In genomic region chr4:184536881-184537248, GRCh38 we compare ENCODE assay signal across 8 cellular contexts.
DNase-seq lines count a peak whose midpoint lies in the region; ATAC-seq, FAIRE-seq and TF ChIP-seq lines count a peak whose summit lies in the region.

No MANE protein-coding gene starts in this region.

- peak overlapping the region; percentile 95 to 99 for H3K9ac ChIP-seq in liver (ENCODE audit: low read depth in 1 of 2, low read length in 2 of 2)

- TF ChIP-seq CTCF in A549 (IDR thresholded peaks at IDR 0.05) (no peak), astrocyte of the spinal cord (IDR thresholded peaks at IDR 0.05; ENCODE audit: low read depth, low read length) (no peak), liver (IDR thresholded peaks at IDR 0.05; ENCODE audit: low read depth, low read length, missing input control) (no peak), thoracic aorta (IDR thresholded peaks at IDR 0.05) (no peak)

- WGBS in A549 (ENCODE audit: missing lambda C conversion rate) = 26% methylated on average over 5 of the region's 5 CpGs
- WGBS in liver = 6% methylated on average over 5 of the region's 5 CpGs

- no peaks in the 10 kb centered on the region for H3K27me3 ChIP-seq in liver (ENCODE audit: control insufficient read depth in 4 of 4, insufficient read depth in 4 of 4, low read length in 3 of 4)
- no peaks in the 10 kb centered on the region for H3K27me3 ChIP-seq in thoracic aorta (replicated peaks; ENCODE audit: insufficient read depth)

- TF ChIP-seq EP300 in A549 (IDR thresholded peaks at IDR 0.05) = no peak

- H3K36me3 ChIP-seq in liver (ENCODE audit: control insufficient read depth in 4 of 4, insufficient read depth in 3 of 4, low read depth in 1 of 4, low read length in 3 of 4) (peaks cover 0 to 2% (median 0%) of the 10 kb centered on the region in 4 donors), thoracic aorta (no peaks in the 10 kb centered on the region)

- DNase-seq in A549 (ENCODE audit: low read depth in 1 of 2, low spot score in 1 of 2) (no peak), astrocyte of the spinal cord (ENCODE audit: low read depth, low spot score) (no peak), thoracic aorta (ENCODE audit: low spot score) (no peak), NCI-H2029 (lab: John Stamatoyannopoulos, UW) (no peak), GOT3 (lab: John Stamatoyannopoulos, UW) (no peak), DMS79 treated with DMSO at 0.1 percent for 48 hours (lab: John Stamatoyannopoulos, UW) (no peak)

- H3K27ac ChIP-seq in A549 = peak overlapping the region; percentile 90 to 93
- peak overlapping the region; percentile 88 to 98 for H3K27ac ChIP-seq in liver (ENCODE audit: low read depth in 1 of 2, low read length in 2 of 2)
- H3K27ac ChIP-seq in thoracic aorta = peak overlapping the region; percentile 97 to 98

- peaks cover 8% of the 10 kb centered on the region; the same call in 1 of the 3 replicates for H3K4me1 ChIP-seq in A549
- peaks cover 0 to 32% (median 5%) of the 10 kb centered on the region in 4 donors for H3K4me1 ChIP-seq in liver (ENCODE audit: control insufficient read depth in 4 of 4, insufficient read depth in 4 of 4, low read length in 3 of 4)
- H3K4me1 ChIP-seq in thoracic aorta (ENCODE audit: control insufficient read depth in 1 of 2, low read depth in 2 of 2) = peaks cover 12 to 32% of the 10 kb centered on the region in 2 donors

- FAIRE-seq in A549 (lab: Jason Lieb, UNC) = no peak

- no peaks in the 10 kb centered on the region for H3K9me3 ChIP-seq in A549
- no peaks in the 10 kb centered on the region for H3K9me3 ChIP-seq in liver (ENCODE audit: control insufficient read depth in 4 of 4, low read length in 3 of 4)
- H3K9me3 ChIP-seq in thoracic aorta = no peaks in the 10 kb centered on the region

- TF ChIP-seq RAD21 in A549 (conservative IDR thresholded peaks at IDR 0.05 in 1 of 2, IDR thresholded peaks at IDR 0.05 in 1 of 2) (no peak), liver (IDR thresholded peaks at IDR 0.05) (no peak)

- POLR2A ChIA-PET in A549 (lab: Yijun Ruan, JAX) = interaction anchor here (0.5 to 2.6 kb wide), 4 partner anchors 49 to 273 kb away, joined by 3 to 25 read pairs (median 14); partner anchors contain the start of gene IRF2

- H3K4me3 ChIP-seq in A549 = peak overlapping the region; percentile 71
- H3K4me3 ChIP-seq in astrocyte of the spinal cord (ENCODE audit: low read depth, low read length) = peak overlapping the region; percentile 61
- H3K4me3 ChIP-seq in liver (ENCODE audit: low read depth in 1 of 3, low read length in 3 of 3) = peak overlapping the region; percentile 74 to 96 (median 86)
- peak overlapping the region; percentile 96 for H3K4me3 ChIP-seq in thoracic aorta

- no peak for TF ChIP-seq POLR2A in A549 (IDR thresholded peaks at IDR 0.05; ENCODE audit: low read length)

- ATAC-seq in A549 (no peak), HG02642 (IDR thresholded peaks at IDR 0.05; ENCODE audit: poor library complexity, unreplicated experiment) (peak; percentile 1), thoracic aorta (ENCODE audit: insufficient number of reproducible peaks, low FRiP score, low read depth) (peak; percentile 3)

- peak overlapping the region; percentile 87 for H3K4me2 ChIP-seq in A549

- in situ Hi-C loops in astrocyte of the spinal cord (cut with HindIII; ENCODE audit: low sequenced_read_pairs) = no loop called here

- CTCF ChIA-PET in A549 (lab: Yijun Ruan, JAX) = interaction anchor here (0.7 to 5.1 kb wide), 6 partner anchors 22 to 275 kb away, joined by 3 to 57 read pairs (median 4); no protein-coding TSS in a partner anchor

TF ChIP-seq in A549, 52 proteins besides CTCF, POLR2A, EP300 and RAD21:
- TF ChIP-seq, protein P1, sequence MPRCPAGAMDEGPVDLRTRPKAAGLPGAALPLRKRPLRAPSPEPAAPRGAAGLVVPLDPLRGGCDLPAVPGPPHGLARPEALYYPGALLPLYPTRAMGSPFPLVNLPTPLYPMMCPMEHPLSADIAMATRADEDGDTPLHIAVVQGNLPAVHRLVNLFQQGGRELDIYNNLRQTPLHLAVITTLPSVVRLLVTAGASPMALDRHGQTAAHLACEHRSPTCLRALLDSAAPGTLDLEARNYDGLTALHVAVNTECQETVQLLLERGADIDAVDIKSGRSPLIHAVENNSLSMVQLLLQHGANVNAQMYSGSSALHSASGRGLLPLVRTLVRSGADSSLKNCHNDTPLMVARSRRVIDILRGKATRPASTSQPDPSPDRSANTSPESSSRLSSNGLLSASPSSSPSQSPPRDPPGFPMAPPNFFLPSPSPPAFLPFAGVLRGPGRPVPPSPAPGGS (IDR thresholded peaks at IDR 0.05) = peak; percentile 44; the same call in 1 of the 3 replicates
- TF ChIP-seq, protein P2, sequence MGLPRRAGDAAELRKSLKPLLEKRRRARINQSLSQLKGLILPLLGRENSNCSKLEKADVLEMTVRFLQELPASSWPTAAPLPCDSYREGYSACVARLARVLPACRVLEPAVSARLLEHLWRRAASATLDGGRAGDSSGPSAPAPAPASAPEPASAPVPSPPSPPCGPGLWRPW (IDR thresholded peaks at IDR 0.05) = no peak

TF ChIP-seq in liver, 16 proteins besides CTCF, POLR2A, EP300 and RAD21:
- TF ChIP-seq JUND (IDR thresholded peaks at IDR 0.05) = no peak
- TF ChIP-seq, protein P3, sequence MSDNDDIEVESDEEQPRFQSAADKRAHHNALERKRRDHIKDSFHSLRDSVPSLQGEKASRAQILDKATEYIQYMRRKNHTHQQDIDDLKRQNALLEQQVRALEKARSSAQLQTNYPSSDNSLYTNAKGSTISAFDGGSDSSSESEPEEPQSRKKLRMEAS (IDR thresholded peaks at IDR 0.05) = no peak
- TF ChIP-seq EGR1 (IDR thresholded peaks at IDR 0.05; ENCODE audit: low read depth in 2 of 2) = no peak
- no peak for TF ChIP-seq HNF4G (IDR thresholded peaks at IDR 0.05)
- no peak for TF ChIP-seq GABPA (IDR thresholded peaks at IDR 0.05 in 1 of 2, conservative IDR thresholded peaks at IDR 0.05 in 1 of 2)
- TF ChIP-seq HNF4A (conservative IDR thresholded peaks at IDR 0.05) = no peak
- TF ChIP-seq, protein P4, sequence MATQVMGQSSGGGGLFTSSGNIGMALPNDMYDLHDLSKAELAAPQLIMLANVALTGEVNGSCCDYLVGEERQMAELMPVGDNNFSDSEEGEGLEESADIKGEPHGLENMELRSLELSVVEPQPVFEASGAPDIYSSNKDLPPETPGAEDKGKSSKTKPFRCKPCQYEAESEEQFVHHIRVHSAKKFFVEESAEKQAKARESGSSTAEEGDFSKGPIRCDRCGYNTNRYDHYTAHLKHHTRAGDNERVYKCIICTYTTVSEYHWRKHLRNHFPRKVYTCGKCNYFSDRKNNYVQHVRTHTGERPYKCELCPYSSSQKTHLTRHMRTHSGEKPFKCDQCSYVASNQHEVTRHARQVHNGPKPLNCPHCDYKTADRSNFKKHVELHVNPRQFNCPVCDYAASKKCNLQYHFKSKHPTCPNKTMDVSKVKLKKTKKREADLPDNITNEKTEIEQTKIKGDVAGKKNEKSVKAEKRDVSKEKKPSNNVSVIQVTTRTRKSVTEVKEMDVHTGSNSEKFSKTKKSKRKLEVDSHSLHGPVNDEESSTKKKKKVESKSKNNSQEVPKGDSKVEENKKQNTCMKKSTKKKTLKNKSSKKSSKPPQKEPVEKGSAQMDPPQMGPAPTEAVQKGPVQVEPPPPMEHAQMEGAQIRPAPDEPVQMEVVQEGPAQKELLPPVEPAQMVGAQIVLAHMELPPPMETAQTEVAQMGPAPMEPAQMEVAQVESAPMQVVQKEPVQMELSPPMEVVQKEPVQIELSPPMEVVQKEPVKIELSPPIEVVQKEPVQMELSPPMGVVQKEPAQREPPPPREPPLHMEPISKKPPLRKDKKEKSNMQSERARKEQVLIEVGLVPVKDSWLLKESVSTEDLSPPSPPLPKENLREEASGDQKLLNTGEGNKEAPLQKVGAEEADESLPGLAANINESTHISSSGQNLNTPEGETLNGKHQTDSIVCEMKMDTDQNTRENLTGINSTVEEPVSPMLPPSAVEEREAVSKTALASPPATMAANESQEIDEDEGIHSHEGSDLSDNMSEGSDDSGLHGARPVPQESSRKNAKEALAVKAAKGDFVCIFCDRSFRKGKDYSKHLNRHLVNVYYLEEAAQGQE (IDR thresholded peaks at IDR 0.05) = no peak
- TF ChIP-seq SP1 (IDR thresholded peaks at IDR 0.05) = no peak
- TF ChIP-seq RXRA (IDR thresholded peaks at IDR 0.05) = no peak
- no peak for TF ChIP-seq FOXA1 (IDR thresholded peaks at IDR 0.05)
- no peak for TF ChIP-seq FOXA2 (IDR thresholded peaks at IDR 0.05)
- TF ChIP-seq, protein P5, sequence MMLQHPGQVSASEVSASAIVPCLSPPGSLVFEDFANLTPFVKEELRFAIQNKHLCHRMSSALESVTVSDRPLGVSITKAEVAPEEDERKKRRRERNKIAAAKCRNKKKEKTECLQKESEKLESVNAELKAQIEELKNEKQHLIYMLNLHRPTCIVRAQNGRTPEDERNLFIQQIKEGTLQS (IDR thresholded peaks at IDR 0.05) = no peak

Comparison
In these comparisons a context has a peak if more than half of its experiments do, and no peak if none do; other contexts are left out.
1. ATAC-seq: peak in HG02642 (single experiment) and thoracic aorta (single experiment); none in A549 (0 of 2).
2. Peak in every context shown above with its lines, with median percentiles within 50 percentile points of each other: H3K27ac ChIP-seq and H3K4me3 ChIP-seq.